Comparison of ENCODE assay signal across 8 cellular contexts in the genomic region with DNA sequence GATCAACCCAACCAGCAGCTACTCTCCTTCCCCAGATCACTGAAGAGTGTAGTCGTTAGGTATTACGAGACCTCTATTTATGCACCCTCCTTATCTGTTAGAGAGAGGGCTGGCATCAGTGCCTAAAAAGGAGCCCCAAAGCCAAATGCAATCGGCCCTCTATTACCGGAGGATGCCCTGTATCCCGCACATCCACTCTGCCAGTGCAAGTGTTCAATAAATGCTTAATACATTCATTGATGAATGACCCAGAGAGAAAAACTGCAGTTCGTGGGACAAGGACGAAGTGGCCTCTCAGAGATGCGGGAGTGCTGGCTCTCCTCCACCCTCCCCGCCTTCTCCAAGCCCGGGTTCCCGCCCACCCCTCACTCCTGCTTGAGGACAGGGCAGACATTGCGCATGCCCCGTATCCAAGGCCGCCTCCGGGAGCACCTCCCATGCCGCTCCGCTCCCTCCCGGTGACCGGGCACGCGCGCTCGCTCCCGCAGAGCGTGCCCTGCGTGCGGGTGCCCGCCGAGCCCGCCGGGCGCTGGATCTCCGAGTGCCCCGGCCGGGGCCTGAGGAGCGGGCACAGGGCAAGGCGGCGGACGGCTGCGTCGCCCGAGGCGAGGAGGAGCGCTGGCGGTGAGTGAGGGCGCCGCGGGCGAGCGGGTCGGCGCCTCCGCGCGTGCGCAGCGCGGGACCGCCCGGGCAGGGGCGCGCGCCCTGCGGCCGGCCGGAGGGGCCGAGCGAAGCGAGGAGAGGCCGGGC. TPM values are rescaled to one million over a fixed set of nuclear protein-coding genes. Genes with fewer than 3 reads are reported as not detected.
A peak's percentile ranks its signal among the peaks of the same experiment; 100 is the strongest.
DNase-seq lines count a peak whose midpoint lies in the region; ATAC-seq and TF ChIP-seq lines count a peak whose summit lies in the region.

No MANE protein-coding gene starts in this region.

- peaks cover 10% of the 10 kb centered on the region for H3K4me1 Mint-ChIP-seq in glutamatergic neuron (ENCODE audit: low read depth, unreplicated experiment)

- no peak overlapping the region for H2BK120ac ChIP-seq in neuronal stem cell (ENCODE audit: low read depth, low read length)

- no peak overlapping the region for H2BK15ac ChIP-seq in neuronal stem cell (ENCODE audit: low read length)

- peak overlapping the region; percentile 85 for H3K9ac ChIP-seq in HUES64 (ENCODE audit: low read depth, low read length)
- H3K9ac ChIP-seq in neuronal stem cell (ENCODE audit: low read depth, low read length, poor library complexity) = peak overlapping the region; percentile 95

- no peaks in the 10 kb centered on the region for H3K9me3 ChIP-seq in HUES64 (ENCODE audit: insufficient read depth, low read depth, low read length)
- H3K9me3 ChIP-seq in neuronal stem cell (replicated peaks in 1 of 2; ENCODE audit: control insufficient read depth in 2 of 2, insufficient read depth in 1 of 2, low read depth in 1 of 2, low read length in 2 of 2) = peaks cover 0 to 4% of the 10 kb centered on the region in 2 donors
- H3K9me3 ChIP-seq in thyroid gland = no peaks in the 10 kb centered on the region

- H3K79me1 ChIP-seq in neuronal stem cell (ENCODE audit: low read depth, low read length) = no peaks in the 10 kb centered on the region

- H4K91ac ChIP-seq in neuronal stem cell (ENCODE audit: low read depth, low read length, poor library complexity) = no peak overlapping the region

- no peaks in the 10 kb centered on the region for H3K36me3 Mint-ChIP-seq in glutamatergic neuron (ENCODE audit: unreplicated experiment)

- WGBS in HUES64 = 1% methylated on average over 69 of the region's 70 CpGs
- WGBS in neuronal stem cell (ENCODE audit: extremely low coverage in 2 of 2, insufficient read length in 2 of 2, insufficient replicate concordance in 1 of 2), 2 donors = no CpG with 5 or more reads among the region's 70 CpGs
- WGBS in thyroid gland, 2 donors = 0 to 3% methylated on average over 8 to 9 of the region's 70 CpGs

- H3K4me2 ChIP-seq in neuronal stem cell (ENCODE audit: insufficient read depth, low read length, poor library complexity, severe bottlenecking) = peak overlapping the region; percentile 77

- no peak overlapping the region for H3K23ac ChIP-seq in neuronal stem cell (ENCODE audit: low read depth, low read length, poor library complexity)

- TF ChIP-seq CTCF in C4-2B (conservative IDR thresholded peaks at IDR 0.05) (no peak), glutamatergic neuron (IDR thresholded peaks at IDR 0.05; ENCODE audit: partially characterized antibody, unreplicated experiment) (no peak), thyroid gland (IDR thresholded peaks at IDR 0.05) (peak in 2 of 6 experiments; percentile 37 to 40)

- peaks cover 4% of the 10 kb centered on the region for H3K9me3 Mint-ChIP-seq in glutamatergic neuron (ENCODE audit: unreplicated experiment)

- no peak overlapping the region for H3K4ac ChIP-seq in neuronal stem cell (ENCODE audit: low read length)

- no peak overlapping the region for H3K27ac Mint-ChIP-seq in glutamatergic neuron (ENCODE audit: unreplicated experiment)

- H4K8ac ChIP-seq in neuronal stem cell (ENCODE audit: low read depth, low read length) = no peak overlapping the region

- peak overlapping the region; percentile 93 for H2BK5ac ChIP-seq in neuronal stem cell (ENCODE audit: low read length)

- H2AK5ac ChIP-seq in neuronal stem cell (ENCODE audit: low read depth, low read length) = no peak overlapping the region

- peak; percentile 18 for DNase-seq in OCI-M2 (lab: John Stamatoyannopoulos, UW; ENCODE audit: unreplicated experiment)
- DNase-seq in activated naive CD4-positive, alpha-beta T cell treated with anti-CD3 and anti-CD28 coated beads, Interleukin-2, amount 50 U/mL, for 16 hours = peak; percentile 59
- peak; percentile 96 for DNase-seq in glutamatergic neuron
- peak; percentile 91 for DNase-seq in neuronal stem cell (ENCODE audit: low spot score)
- peak; percentile 94 for DNase-seq in thyroid gland

- peak overlapping the region; percentile 95 for H3K18ac ChIP-seq in neuronal stem cell (ENCODE audit: low read length)

- ATAC-seq in GM19397 (IDR thresholded peaks at IDR 0.05; ENCODE audit: unreplicated experiment) = peak; percentile 79

- peak overlapping the region; percentile 79 for H3K27ac ChIP-seq in C4-2B
- peak overlapping the region; percentile 93; the same call in 1 of the 2 replicates for H3K27ac ChIP-seq in HUES64 (ENCODE audit: low read depth, low read length)
- peak overlapping the region; percentile 97 for H3K27ac ChIP-seq in neuronal stem cell (replicated peaks; ENCODE audit: low read length)
- H3K27ac ChIP-seq in thyroid gland = peak overlapping the region; percentile 87 to 95 (median 87)

- peak; percentile 50 to 86 for TF ChIP-seq POLR2A in thyroid gland (IDR thresholded peaks at IDR 0.05)

- peaks cover 27% of the 10 kb centered on the region for H3K4me1 ChIP-seq in HUES64 (ENCODE audit: insufficient read depth, low read length)
- peaks cover 8 to 10% of the 10 kb centered on the region in 2 donors for H3K4me1 ChIP-seq in neuronal stem cell (ENCODE audit: control insufficient read depth in 2 of 2, insufficient read depth in 1 of 2, low read depth in 1 of 2, low read length in 2 of 2)
- peaks cover 19 to 20% of the 10 kb centered on the region in 2 donors for H3K4me1 ChIP-seq in thyroid gland

- peaks cover 2% of the 10 kb centered on the region for H3K27me3 Mint-ChIP-seq in glutamatergic neuron (ENCODE audit: unreplicated experiment)

- H2BK12ac ChIP-seq in neuronal stem cell (ENCODE audit: low read length) = no peak overlapping the region

- peak overlapping the region; percentile 90 for H3K4me3 ChIP-seq in HUES64 (ENCODE audit: low read length)
- peak overlapping the region; percentile 81 to 98 for H3K4me3 ChIP-seq in neuronal stem cell (ENCODE audit: low read length in 2 of 2)
- H3K4me3 ChIP-seq in thyroid gland (replicated peaks in 1 of 3) = peak overlapping the region in 2 of 3 donors; percentile 11 to 79

- H3K14ac ChIP-seq in neuronal stem cell (ENCODE audit: low read length) = no peak overlapping the region

- H3K27me3 ChIP-seq in HUES64 (ENCODE audit: insufficient read depth, low read length) = peaks cover 12% of the 10 kb centered on the region
- H3K27me3 ChIP-seq in neuronal stem cell (ENCODE audit: control insufficient read depth in 3 of 3, insufficient read depth in 3 of 3, low read depth in 1 of 3, low read length in 3 of 3) = peaks cover 0 to 13% (median 0%) of the 10 kb centered on the region in 3 experiments
- no peaks in the 10 kb centered on the region for H3K27me3 ChIP-seq in thyroid gland

- intact Hi-C loops in thyroid gland (cut with DNase I) = no loop called here

- H3K4me3 Mint-ChIP-seq in glutamatergic neuron (ENCODE audit: unreplicated experiment) = peak overlapping the region; percentile 82

- no peaks in the 10 kb centered on the region for H3K36me3 ChIP-seq in HUES64 (ENCODE audit: insufficient read depth, low read length)
- H3K36me3 ChIP-seq in neuronal stem cell (replicated peaks in 1 of 2; ENCODE audit: control insufficient read depth in 2 of 2, insufficient read depth in 2 of 2, low read length in 2 of 2) = no peaks in the 10 kb centered on the region
- H3K36me3 ChIP-seq in thyroid gland = no peaks in the 10 kb centered on the region

- peak overlapping the region; percentile 96 for H2AFZ ChIP-seq in neuronal stem cell (ENCODE audit: low read length)

RNA-seq across cellular contexts. Expression of a gene that starts 27.2 kb away (rescaled TPM):
- polyA plus RNA-seq in HUES64 (2013, experiment 1 of 2) = 39.9 TPM
- polyA plus RNA-seq in HUES64 (2013, experiment 2 of 2) = 45.2 TPM
- 24.3 TPM for total RNA-seq in glutamatergic neuron (ENCODE audit: unreplicated experiment)
- polyA plus RNA-seq in neuronal stem cell (2013, experiment 1 of 2) = 42.9 TPM
- 46.6 TPM for polyA plus RNA-seq in neuronal stem cell (2013, experiment 2 of 2)
- total RNA-seq in thyroid gland = 10 to 100 TPM; 31.8 to 41.8 (median 36.3) TPM

Comparison
In these comparisons a context has a peak if more than half of its experiments do, and no peak if none do; other contexts are left out.
1. Peak in every context shown above with its lines: DNase-seq, ATAC-seq, H3K4me3 ChIP-seq and H3K27ac ChIP-seq.
2. DNase-seq: peak in every context shown above with its lines; median percentile 96 in glutamatergic neuron; 94 in thyroid gland; 91 in neuronal stem cell; 59 in activated naive CD4-positive, alpha-beta T cell treated with anti-CD3 and anti-CD28 coated beads, Interleukin-2, amount 50 U/mL, for 16 hours; 18 in OCI-M2.